In the genomic region with DNA sequence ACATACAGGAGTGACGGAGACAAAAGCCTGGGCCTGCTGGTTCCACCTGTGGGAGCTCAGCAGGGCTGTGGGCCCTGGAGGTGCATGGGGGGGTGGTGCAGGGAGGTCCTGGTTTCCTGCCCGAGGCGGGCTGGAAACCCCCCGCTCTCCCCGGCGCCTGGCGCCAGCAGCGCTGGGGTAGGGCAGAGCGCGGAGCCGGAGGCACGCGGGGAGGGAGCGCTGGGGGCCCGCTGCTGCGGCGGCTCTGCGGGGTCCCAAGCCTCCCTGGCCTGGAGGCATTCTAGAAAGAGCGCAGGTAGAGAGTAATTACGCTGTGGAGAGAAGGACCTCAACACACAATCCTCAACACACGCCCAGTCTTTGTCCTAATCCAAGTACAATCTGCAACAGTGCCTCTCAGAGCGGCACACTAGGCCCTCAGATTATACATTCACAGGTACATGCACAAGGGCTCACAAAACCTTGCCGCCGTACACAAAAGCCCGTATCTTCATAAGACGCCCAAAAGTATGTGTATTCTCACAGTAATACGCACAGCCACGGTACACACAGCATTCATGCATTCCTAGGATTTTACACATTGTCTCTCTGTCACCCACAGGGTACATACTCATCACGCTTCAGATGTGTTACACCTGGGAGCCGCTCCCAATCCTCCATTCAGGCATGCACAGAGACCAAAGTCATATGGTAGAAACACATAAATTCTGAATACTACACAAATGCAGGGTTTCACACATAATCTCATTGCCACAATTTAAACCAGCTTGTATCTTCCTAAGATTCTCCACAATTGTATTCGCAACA, we compare ENCODE assay signal across 18 cellular contexts. TPM values are rescaled to one million over a fixed set of nuclear protein-coding genes. Genes with fewer than 3 reads are reported as not detected.
DNase-seq lines count a peak whose midpoint lies in the region; ATAC-seq and TF ChIP-seq lines count a peak whose summit lies in the region.
"Had no signal": no experiment of that assay in that cellular context is flagged by ENCODE, and none has a peak within 500 bp of the region (broad histone marks: within the 10 kb centered on the region; RNA-seq: fewer than 3 reads in every experiment).

No MANE protein-coding gene starts in this region.

- no peak for TF ChIP-seq POLR2A in spleen (IDR thresholded peaks at IDR 0.05)

- H3K9ac ChIP-seq in HUES6 (ENCODE audit: low read length) = peak overlapping the region; percentile 88
- H3K9ac ChIP-seq in iPS-18a (ENCODE audit: low read length) = no peak overlapping the region
- H3K9ac ChIP-seq: KMS-11 had no signal

- intact Hi-C loops in spleen (cut with DNase I; ENCODE audit: low total_unique reads) = no loop called here

- H3K27ac ChIP-seq in HUES6 (ENCODE audit: low read depth, low read length) (peak overlapping the region; percentile 52; the same call in 1 of the 2 replicates), iPS-18a (ENCODE audit: low read length) (no peak overlapping the region), spleen (no peak overlapping the region), caudate nucleus (ENCODE audit: low read depth, low read length) (no peak overlapping the region)
- H3K27ac ChIP-seq: body of pancreas, KMS-11, stomach had no signal

- TF ChIP-seq CTCF in spleen (IDR thresholded peaks at IDR 0.05 in 8 of 11, conservative IDR thresholded peaks at IDR 0.05 in 3 of 11) = no peak

- H3K36me3 ChIP-seq in HUES6 (ENCODE audit: control insufficient read depth, insufficient read depth, low read length) (peaks cover 9% of the 10 kb centered on the region; the same call in 1 of the 2 replicates), iPS-18a (ENCODE audit: control insufficient read depth, low read depth, low read length) (no peaks in the 10 kb centered on the region), spleen (no peaks in the 10 kb centered on the region)
- H3K36me3 ChIP-seq: stomach had no signal

- ATAC-seq in GM18868 (IDR thresholded peaks at IDR 0.05; ENCODE audit: unreplicated experiment) = peak; percentile 65

- H3K4me3 ChIP-seq in HUES6 (ENCODE audit: low read depth, low read length) (peak overlapping the region; percentile 68), iPS-18a (ENCODE audit: low read length) (peak overlapping the region; percentile 54), spleen (no peak overlapping the region)
- H3K4me3 ChIP-seq: body of pancreas, stomach had no signal

- 7 to 14% (median 8%) methylated on average over 18 to 31 of the region's 31 CpGs for WGBS in spleen, 5 donors

- H3K27me3 ChIP-seq in HUES6 (ENCODE audit: control insufficient read depth, insufficient read depth, low read length) (peaks cover 99% of the 10 kb centered on the region), iPS-18a (ENCODE audit: control insufficient read depth, insufficient read depth, low read length) (peaks cover 100% of the 10 kb centered on the region), spleen (replicated peaks in 1 of 7) (peaks cover 38 to 100% (median 100%) of the 10 kb centered on the region in 7 donors)

- DNase-seq in spleen = peak; percentile 35
- no peak for DNase-seq in T-helper 2 cell
- DNase-seq in iPS-NIHi7 (ENCODE audit: extremely low spot score) = no peak
- DNase-seq in caudate nucleus (lab: John Stamatoyannopoulos, UW) = no peak
- DNase-seq: activated CD4-positive, alpha-beta T cell treated with anti-CD3 and anti-CD28 coated beads, Interleukin-2, amount 50 U/mL, for 48 hours; activated gamma-delta T cell; body of pancreas; CD4-positive, CD25-positive, alpha-beta regulatory T cell; NCI-H187; stomach; T-helper 9 cell had no signal

- H3K9me3 ChIP-seq in HUES6 (ENCODE audit: control insufficient read depth, insufficient read depth, low read depth, low read length) (no peaks in the 10 kb centered on the region), iPS-18a (ENCODE audit: control insufficient read depth, low read depth, low read length) (no peaks in the 10 kb centered on the region), spleen (no peaks in the 10 kb centered on the region)
- H3K9me3 ChIP-seq: body of pancreas, stomach had no signal

- H3K4me1 ChIP-seq in HUES6 (ENCODE audit: control insufficient read depth, insufficient read depth, low read length) (peaks cover 78% of the 10 kb centered on the region), iPS-18a (ENCODE audit: control insufficient read depth, low read depth, low read length) (peaks cover 47% of the 10 kb centered on the region), spleen (peaks cover 28 to 77% (median 58%) of the 10 kb centered on the region in 6 donors)

RNA-seq across cellular contexts. Expression of a gene that starts 2.1 kb away (rescaled TPM):
- not detected for total RNA-seq in spleen
- not detected for polyA plus RNA-seq in spleen
- total RNA-seq: body of pancreas; CD4-positive, CD25-positive, alpha-beta regulatory T cell; fibroblast of villous mesenchyme; renal cortical epithelial cell had no signal
- polyA plus RNA-seq: CD4-positive, CD25-positive, alpha-beta regulatory T cell; keratinocyte; stomach had no signal

RNA-seq across cellular contexts. Expression of a gene that starts 34.4 kb away (rescaled TPM):
- total RNA-seq in spleen = 10 to 100 TPM; 28.8 to 43.5 (median 36.7) TPM
- polyA plus RNA-seq in spleen = 10 to 100 TPM; 17.4 to 21.6 (median 19.4) TPM

Comparison
In these comparisons a context has a peak if more than half of its experiments do, and no peak if none do; other contexts are left out.
1. H3K4me3 ChIP-seq: peak in HUES6 (single experiment) and iPS-18a (single experiment); none in spleen (0 of 8).